Comparison of ENCODE assay signal across 20 cellular contexts in genomic region chr14:40909906-40910305, GRCh38.
"Had no signal": no experiment of that assay in that cellular context is flagged by ENCODE, and none has a peak within 500 bp of the region (broad histone marks: within the 10 kb centered on the region; RNA-seq: fewer than 3 reads in every experiment).

No MANE protein-coding gene starts in this region.

- H3K4me3 ChIP-seq: esophagus muscularis mucosa, mucosa of descending colon, testis had no signal

- H3K9me3 ChIP-seq: esophagus muscularis mucosa, testis had no signal

- H3K4me1 ChIP-seq: esophagus muscularis mucosa, testis had no signal

- DNase-seq: activated CD4-positive, alpha-beta T cell treated with anti-CD3 and anti-CD28 coated beads for 1 hour; activated CD4-positive, alpha-beta T cell treated with anti-CD3 and anti-CD28 coated beads, Interleukin-2, amount 50 U/mL, for 1 hour; activated CD8-positive, alpha-beta T cell treated with anti-CD3 and anti-CD28 coated beads, Interleukin-2, amount 10 ng/mL, durations not matched to agents 7 days and 5 days; activated naive CD4-positive, alpha-beta T cell; activated T-cell treated with anti-CD3 and anti-CD28 coated beads, Interleukin-2, amount 50 U/mL, for 1 hour; central memory CD4-positive, alpha-beta T cell; effector memory CD8-positive, alpha-beta T cell; hippocampal formation; left colon; mucosa of descending colon; stimulated activated CD4-positive, alpha-beta T cell treated with anti-CD3 and anti-CD28 coated beads, Interleukin-2, amount 100 ng/mL, for 48 hours; stimulated activated CD8-positive, alpha-beta memory T cell treated with anti-CD3 and anti-CD28 coated beads, Interleukin-4, amount 100 ng/mL, for 48 hours; stimulated activated naive B cell treated with anti-CD40 and anti-IgM and Interleukin-4, amounts not matched to agents 10 μg/mL and 1 μg/mL and 100 μg/mL, for 72 hours; T-helper 2 cell; testis; WERI-Rb-1 had no signal

- H3K36me3 ChIP-seq: esophagus muscularis mucosa, WERI-Rb-1 had no signal

- ATAC-seq: activated CD8-positive, alpha-beta T cell treated with anti-CD3 and anti-CD28 coated beads, Interleukin-2, amount 10 ng/mL, durations not matched to agents 7 days and 5 days; effector memory CD8-positive, alpha-beta T cell; left colon; mucosa of descending colon; stimulated activated naive B cell treated with anti-CD40 and anti-IgM and Interleukin-4, amounts not matched to agents 10 μg/mL and 1 μg/mL and 100 μg/mL, for 72 hours had no signal

- H3K36me3 Mint-ChIP-seq: activated naive CD8-positive, alpha-beta T cell; memory B cell; stimulated activated naive B cell treated with anti-CD40 and anti-IgM and Interleukin-4, amounts not matched to agents 10 μg/mL and 1 μg/mL and 100 μg/mL, for 72 hours; type B pancreatic cell had no signal

- H3K27ac ChIP-seq: esophagus muscularis mucosa, testis, WERI-Rb-1 had no signal

- H3K27me3 Mint-ChIP-seq: activated naive CD8-positive, alpha-beta T cell; effector memory CD8-positive, alpha-beta T cell; memory B cell; stimulated activated naive B cell treated with anti-CD40 and anti-IgM and Interleukin-4, amounts not matched to agents 10 μg/mL and 1 μg/mL and 100 μg/mL, for 72 hours had no signal

- H3K4me1 Mint-ChIP-seq: memory B cell; stimulated activated naive B cell treated with anti-CD40 and anti-IgM and Interleukin-4, amounts not matched to agents 10 μg/mL and 1 μg/mL and 100 μg/mL, for 72 hours had no signal

- H3K4me3 Mint-ChIP-seq: activated CD8-positive, alpha-beta T cell treated with anti-CD3 and anti-CD28 coated beads, Interleukin-2, amount 10 ng/mL, durations not matched to agents 7 days and 5 days; activated naive CD8-positive, alpha-beta T cell; effector memory CD8-positive, alpha-beta T cell; memory B cell; stimulated activated naive B cell treated with anti-CD40 and anti-IgM and Interleukin-4, amounts not matched to agents 10 μg/mL and 1 μg/mL and 100 μg/mL, for 72 hours; type B pancreatic cell had no signal

- H3K9me3 Mint-ChIP-seq: memory B cell; stimulated activated naive B cell treated with anti-CD40 and anti-IgM and Interleukin-4, amounts not matched to agents 10 μg/mL and 1 μg/mL and 100 μg/mL, for 72 hours; type B pancreatic cell had no signal

- H3K27me3 ChIP-seq: esophagus muscularis mucosa, testis had no signal

- H3K27ac Mint-ChIP-seq: activated CD8-positive, alpha-beta T cell treated with anti-CD3 and anti-CD28 coated beads, Interleukin-2, amount 10 ng/mL, durations not matched to agents 7 days and 5 days; activated naive CD8-positive, alpha-beta T cell; effector memory CD8-positive, alpha-beta T cell; memory B cell; stimulated activated naive B cell treated with anti-CD40 and anti-IgM and Interleukin-4, amounts not matched to agents 10 μg/mL and 1 μg/mL and 100 μg/mL, for 72 hours; type B pancreatic cell had no signal
